In genomic region chr22:46251266-46251665, GRCh38 we compare ENCODE assay signal across 9 cellular contexts. TPM values are rescaled to one million over a fixed set of nuclear protein-coding genes. Genes with fewer than 3 reads are reported as not detected.
DNase-seq lines count a peak whose midpoint lies in the region; ATAC-seq and TF ChIP-seq lines count a peak whose summit lies in the region.
"Had no signal": no experiment of that assay in that cellular context is flagged by ENCODE, and none has a peak within 500 bp of the region (broad histone marks: within the 10 kb centered on the region; RNA-seq: fewer than 3 reads in every experiment).

No MANE protein-coding gene starts in this region.

- 49 to 61% (median 54%) methylated on average over 7 of the region's 7 CpGs for WGBS in psoas muscle, 3 donors

- intact Hi-C loops in Panc1 (cut with micrococcal nuclease; ENCODE audit: unreplicated experiment) (no loop called here), psoas muscle (cut with DNase I) (loop anchor here in 1 of 2 donors (5.0 kb wide), 1 partner anchor 104 kb away; no protein-coding TSS in a partner anchor)

- no peaks in the 10 kb centered on the region for H3K27me3 ChIP-seq in Panc1 (ENCODE audit: control insufficient read depth, insufficient read depth, low read length)
- H3K27me3 ChIP-seq in psoas muscle (ENCODE audit: insufficient read depth in 3 of 3, low read length in 2 of 3) = no peaks in the 10 kb centered on the region

- H3K36me3 ChIP-seq in Panc1 (ENCODE audit: control insufficient read depth, insufficient read depth, low read length) (no peaks in the 10 kb centered on the region), psoas muscle (ENCODE audit: insufficient read depth in 1 of 2, low read depth in 1 of 2) (no peaks in the 10 kb centered on the region)

- CTCF ChIA-PET in Panc1 (lab: Charles Lee) = no interaction called here

- H3K4me3 ChIP-seq in GM12864 (ENCODE audit: low read depth, low read length) (peak overlapping the region; percentile 97), Panc1 (ENCODE audit: low read depth in 2 of 2, low read length in 2 of 2) (peak overlapping the region; percentile 68 to 70), psoas muscle (peak overlapping the region; percentile 97)

- no peak for TF ChIP-seq CTCF in GM12864 (IDR thresholded peaks at IDR 0.05; ENCODE audit: low read depth, low read length, missing control alignments)
- TF ChIP-seq CTCF in Panc1 (IDR thresholded peaks at IDR 0.05) = no peak
- no peak for TF ChIP-seq CTCF in psoas muscle (IDR thresholded peaks at IDR 0.05)

- no peaks in the 10 kb centered on the region for H3K9me3 ChIP-seq in Panc1 (ENCODE audit: control insufficient read depth, insufficient read depth, low read depth, low read length)
- no peaks in the 10 kb centered on the region for H3K9me3 ChIP-seq in psoas muscle

- no peak for TF ChIP-seq POLR2A in erythroblast (IDR thresholded peaks at IDR 0.05; ENCODE audit: low read length)

- peaks cover 7% of the 10 kb centered on the region; the same call in 1 of the 2 replicates for H3K4me1 ChIP-seq in Panc1 (ENCODE audit: control insufficient read depth, insufficient read depth, low read length)
- H3K4me1 ChIP-seq in psoas muscle = peaks cover 27% of the 10 kb centered on the region

- in situ Hi-C loops in Panc1 (cut with HindIII; ENCODE audit: low pct_unique_long_range_greater_than_20kb, low sequenced_read_pairs) = no loop called here

- H3K27ac ChIP-seq in Panc1 (ENCODE audit: low read length) (peak overlapping the region; percentile 78), psoas muscle (peak overlapping the region; percentile 93)

- POLR2A ChIA-PET in Panc1 (lab: Charles Lee) = no interaction called here

- ATAC-seq in Panc1 = no peak
- no peak for ATAC-seq in psoas muscle
- ATAC-seq in HG02840 (IDR thresholded peaks at IDR 0.05; ENCODE audit: low FRiP score, unreplicated experiment) = no peak

- DNase-seq in GM12864 (ENCODE audit: low read depth) = no peak
- no peak for DNase-seq in Panc1 (ENCODE audit: low read depth, low spot score)
- peak; percentile 42 to 55 for DNase-seq in erythroblast (lab: John Stamatoyannopoulos, UW)
- DNase-seq in psoas muscle = no peak
- DNase-seq in LoVo (ENCODE audit: low spot score) = no peak
- DNase-seq in epidermal melanocyte (ENCODE audit: insufficient read length, low spot score) = no peak
- no peak for DNase-seq in GM19238 (ENCODE audit: insufficient read length, low spot score)
- DNase-seq: NCI-H1105 treated with DMSO at 0.1 percent for 48 hours had no signal

- BruUV-seq in Panc1 (replicated peaks; lab: Mats Ljungman, UMichigan) = no TSS peak

RNA-seq across cellular contexts. Expression of gene CDPF1, which starts 1.2 kb away (rescaled TPM):
- total RNA-seq in Panc1 (2021; ENCODE audit: unreplicated experiment) (11.2 TPM), psoas muscle (1 to 10 TPM; 5.3 to 9.1 (median 8.8) TPM)
- 12.5 TPM for polyA plus RNA-seq in Panc1 (2012; ENCODE audit: insufficient read length)
- polyA plus RNA-seq in psoas muscle = 10 to 100 TPM; 11.2 to 17.8 (median 14.3) TPM

RNA-seq across cellular contexts. Expression of gene PKDREJ, which starts 11.9 kb away (rescaled TPM):
- not detected for total RNA-seq in Panc1 (2021; ENCODE audit: unreplicated experiment)
- polyA plus RNA-seq in Panc1 (2012; ENCODE audit: insufficient read length) = not detected
- not detected for total RNA-seq in psoas muscle
- under 1 TPM in 2 of 3 donors, not detected in 1; under 0.01 to 0.03 TPM for polyA plus RNA-seq in psoas muscle

RNA-seq across cellular contexts. Expression of gene TTC38, which starts 16.5 kb away (rescaled TPM):
- 14.0 TPM for total RNA-seq in Panc1 (2021; ENCODE audit: unreplicated experiment)
- 28.1 TPM for polyA plus RNA-seq in Panc1 (2012; ENCODE audit: insufficient read length)
- total RNA-seq in psoas muscle = 10 to 100 TPM; 11.3 to 19.5 (median 14.9) TPM
- polyA plus RNA-seq in psoas muscle = 10 to 100 TPM in 2 of 3 donors, 1 to 10 TPM in 1; 9.9 to 15.0 (median 13.4) TPM

RNA-seq across cellular contexts. Expression of gene GTSE1, which starts 45.4 kb away (rescaled TPM):
- 36.2 TPM for total RNA-seq in Panc1 (2021; ENCODE audit: unreplicated experiment)
- polyA plus RNA-seq in Panc1 (2012; ENCODE audit: insufficient read length) = 14.8 TPM
- total RNA-seq in psoas muscle = under 1 TPM in 3 of 4 donors, not detected in 1; 0.15 to 0.47 (median 0.29) TPM
- polyA plus RNA-seq in psoas muscle = under 1 TPM; 0.04 to 0.18 (median 0.13) TPM

Comparison
In these comparisons a context has a peak if more than half of its experiments do, and no peak if none do; other contexts are left out.
1. DNase-seq: peak in erythroblast (2 of 2); none in GM12864 (single experiment), Panc1 (single experiment), psoas muscle (0 of 2), LoVo (single experiment), epidermal melanocyte (single experiment) and GM19238 (single experiment).
2. Peak in every context shown above with its lines, with median percentiles within 50 percentile points of each other: H3K4me3 ChIP-seq.